ENCODE assay signal across 8 cellular contexts in genomic region chr20:10469599-10469998, GRCh38. TPM values are rescaled to one million over a fixed set of nuclear protein-coding genes. Genes with fewer than 3 reads are reported as not detected.
DNase-seq lines count a peak whose midpoint lies in the region; ATAC-seq and TF ChIP-seq lines count a peak whose summit lies in the region.

No MANE protein-coding gene starts in this region.

- H3K9me3 Mint-ChIP-seq in naive thymus-derived CD4-positive, alpha-beta T cell = peaks cover 0 to 4% (median 0%) of the 10 kb centered on the region in 11 donors

- H3K9me3 ChIP-seq in SJSA1 (replicated peaks) = no peaks in the 10 kb centered on the region
- H3K9me3 ChIP-seq in naive thymus-derived CD4-positive, alpha-beta T cell (ENCODE audit: control insufficient read depth in 2 of 3, low read length in 3 of 3) = no peaks in the 10 kb centered on the region

- H3K27me3 ChIP-seq in SJSA1 (replicated peaks) = no peaks in the 10 kb centered on the region
- no peaks in the 10 kb centered on the region for H3K27me3 ChIP-seq in naive thymus-derived CD4-positive, alpha-beta T cell (ENCODE audit: control insufficient read depth in 2 of 2, insufficient read depth in 2 of 2, low read length in 2 of 2)

- in situ Hi-C loops in ACHN (cut with HindIII; ENCODE audit: low pct_ligation_motif_present, low pct_unique_long_range_greater_than_20kb, low sequenced_read_pairs) = no loop called here

- peak overlapping the region in 1 of 9 donors; percentile 16 for H3K27ac Mint-ChIP-seq in naive thymus-derived CD4-positive, alpha-beta T cell

- H3K36me3 Mint-ChIP-seq in naive thymus-derived CD4-positive, alpha-beta T cell = peaks cover 0 to 27% (median 17%) of the 10 kb centered on the region in 5 donors

- H3K4me3 Mint-ChIP-seq in naive thymus-derived CD4-positive, alpha-beta T cell = no peak overlapping the region

- TF ChIP-seq CTCF in GM12872 (IDR thresholded peaks at IDR 0.05; ENCODE audit: insufficient read depth, low read depth, low read length) (peak; percentile 44; the same call in 2 of the 3 replicates), NB4 (IDR thresholded peaks at IDR 0.05; ENCODE audit: low read depth, low read length) (peak; percentile 73)

- H3K4me1 Mint-ChIP-seq in naive thymus-derived CD4-positive, alpha-beta T cell = peaks cover under 1 to 18% (median 11%) of the 10 kb centered on the region in 7 donors

- intact Hi-C loops in naive thymus-derived CD4-positive, alpha-beta T cell (cut with micrococcal nuclease) = loop anchor here in 1 of 2 donors (1.0 to 10.0 kb wide), 4 partner anchors 67 to 1073 kb away; no protein-coding TSS in a partner anchor

- H3K4me1 ChIP-seq in SJSA1 (replicated peaks) = peaks cover 49% of the 10 kb centered on the region
- no peaks in the 10 kb centered on the region for H3K4me1 ChIP-seq in naive thymus-derived CD4-positive, alpha-beta T cell (ENCODE audit: control insufficient read depth in 2 of 2, insufficient read depth in 2 of 2, low read length in 2 of 2)

- CTCF ChIA-PET in naive thymus-derived CD4-positive, alpha-beta T cell (lab: Charles Lee) = no interaction called here

- peak; percentile 73 for DNase-seq in ACHN
- DNase-seq in NB4 (ENCODE audit: low read depth) = peak; percentile 93
- peak; percentile 48 to 58 for DNase-seq in SJSA1 (ENCODE audit: low read depth in 1 of 2, low spot score in 2 of 2)
- peak; percentile 77 to 83 for DNase-seq in erythroblast (lab: John Stamatoyannopoulos, UW)
- peak in 2 of 9 donors; percentile 20 to 21 for DNase-seq in naive thymus-derived CD4-positive, alpha-beta T cell
- no peak for DNase-seq in central memory CD4-positive, alpha-beta T cell

- TF ChIP-seq POLR2A in NB4 (IDR thresholded peaks at IDR 0.05; ENCODE audit: extremely low read depth, insufficient read length) (no peak), erythroblast (IDR thresholded peaks at IDR 0.05; ENCODE audit: low read length) (no peak)

- POLR2A ChIA-PET in naive thymus-derived CD4-positive, alpha-beta T cell (lab: Charles Lee) = no interaction called here

- H3K27me3 Mint-ChIP-seq in naive thymus-derived CD4-positive, alpha-beta T cell = no peaks in the 10 kb centered on the region

- H3K27ac ChIP-seq in SJSA1 = no peak overlapping the region
- no peak overlapping the region for H3K27ac ChIP-seq in naive thymus-derived CD4-positive, alpha-beta T cell (ENCODE audit: low read depth, low read length)

- ATAC-seq in naive thymus-derived CD4-positive, alpha-beta T cell = peak; percentile 62
- no peak for ATAC-seq in GM19324 (IDR thresholded peaks at IDR 0.05; ENCODE audit: low FRiP score, unreplicated experiment)

- H3K36me3 ChIP-seq in SJSA1 = no peaks in the 10 kb centered on the region
- peaks cover 0 to 5% (median 0%) of the 10 kb centered on the region in 3 experiments for H3K36me3 ChIP-seq in naive thymus-derived CD4-positive, alpha-beta T cell (ENCODE audit: control insufficient read depth in 2 of 3, insufficient read depth in 3 of 3, low read length in 3 of 3)

- H3K4me3 ChIP-seq in NB4 (ENCODE audit: low read depth, low read length) (no peak overlapping the region), SJSA1 (no peak overlapping the region)
- H3K4me3 ChIP-seq in naive thymus-derived CD4-positive, alpha-beta T cell (ENCODE audit: low read length) = no peak overlapping the region

RNA-seq across cellular contexts. Expression of gene SLX4IP, which starts 34.5 kb away (rescaled TPM):
- total RNA-seq in SJSA1 (2014; rRNA removed; shearing (Covaris generic)) = 4.0 and 5.9 TPM in 2 replicates
- total RNA-seq in naive thymus-derived CD4-positive, alpha-beta T cell = 1 to 10 TPM; 4.2 to 8.2 (median 6.5) TPM
- 1 to 10 TPM; 1.6 to 2.2 TPM for polyA plus RNA-seq in naive thymus-derived CD4-positive, alpha-beta T cell

RNA-seq across cellular contexts. Expression of gene MKKS, which starts 35.6 kb away (rescaled TPM):
- 8.6 and 11.8 TPM in 2 replicates for total RNA-seq in SJSA1 (2014; rRNA removed; shearing (Covaris generic))
- total RNA-seq in naive thymus-derived CD4-positive, alpha-beta T cell = 10 to 100 TPM in 2 of 5 experiments, 1 to 10 TPM in 3; 4.5 to 16.5 (median 9.8) TPM
- 10 to 100 TPM; 36.4 to 38.6 TPM for polyA plus RNA-seq in naive thymus-derived CD4-positive, alpha-beta T cell
